In genomic region chr4:185880571-185880970, GRCh38 we compare ENCODE assay signal across 1 cellular context.
TF ChIP-seq lines count a peak whose summit lies in the region.

No MANE protein-coding gene starts in this region.

TF ChIP-seq in liver, 16 proteins besides CTCF, POLR2A, EP300 and RAD21 (continued from another document):
- TF ChIP-seq TAF1 (conservative IDR thresholded peaks at IDR 0.05) (no peak), RXRA (IDR thresholded peaks at IDR 0.05) (peak; percentile 22 to 58), EGR1 (IDR thresholded peaks at IDR 0.05; ENCODE audit: low read depth in 2 of 2) (peak in 1 of 2 donors; percentile 74), GABPA (IDR thresholded peaks at IDR 0.05 in 1 of 2, conservative IDR thresholded peaks at IDR 0.05 in 1 of 2) (no peak), REST (IDR thresholded peaks at IDR 0.05) (no peak), NR2F2 (IDR thresholded peaks at IDR 0.05) (no peak), SP1 (IDR thresholded peaks at IDR 0.05) (peak; percentile 45), FOXA1 (IDR thresholded peaks at IDR 0.05) (peak; percentile 38), HNF4A (conservative IDR thresholded peaks at IDR 0.05) (peak; percentile 49 to 60), HNF4G (IDR thresholded peaks at IDR 0.05) (no peak), ZBTB33 (IDR thresholded peaks at IDR 0.05) (no peak), FOXA2 (IDR thresholded peaks at IDR 0.05) (peak; percentile 63), YY1 (IDR thresholded peaks at IDR 0.05) (peak; percentile 55), MAX (IDR thresholded peaks at IDR 0.05) (peak; percentile 47)
